In genomic region chr16:12453832-12454231, GRCh38 we compare ENCODE assay signal across 21 cellular contexts.
"Had no signal": no experiment of that assay in that cellular context is flagged by ENCODE, and none has a peak within 500 bp of the region (broad histone marks: within the 10 kb centered on the region; RNA-seq: fewer than 3 reads in every experiment).

No MANE protein-coding gene starts in this region.

- H3K9me3 ChIP-seq: colonic mucosa, left lung, lower lobe of right lung had no signal

- FAIRE-seq: frontal cortex, islet of Langerhans, keratinocyte had no signal

- H3K27me3 ChIP-seq: colonic mucosa, dorsolateral prefrontal cortex, esophagus squamous epithelium, foreskin keratinocyte, gastroesophageal sphincter, heart right ventricle, left lung had no signal

- DNase-seq: cerebellar nuclear complex; colonic mucosa; cortex of kidney; dorsolateral prefrontal cortex; effector CD4-positive, alpha-beta T cell; effector memory CD4-positive, alpha-beta T cell; esophagus squamous epithelium; foreskin keratinocyte; heart right ventricle; hippocampal formation; left cardiac atrium; left lung; left ventricle myocardium superior; lower lobe of right lung; mesenchymal stem cell had no signal

- H3K27ac ChIP-seq: colonic mucosa, dorsolateral prefrontal cortex, epithelial cell of prostate, esophagus squamous epithelium, foreskin keratinocyte, gastroesophageal sphincter, heart right ventricle, left lung, lower lobe of right lung had no signal

- H3K4me3 ChIP-seq: colonic mucosa, dorsolateral prefrontal cortex, esophagus squamous epithelium, gastroesophageal sphincter, heart right ventricle, left lung, lower lobe of right lung had no signal

- H3K36me3 ChIP-seq: colonic mucosa, esophagus squamous epithelium, gastroesophageal sphincter, heart right ventricle, left lung, lower lobe of right lung had no signal

- ATAC-seq: esophagus mucosa, foreskin keratinocyte, gastroesophageal sphincter, heart right ventricle, left cardiac atrium, left lung, left ventricle myocardium superior, lower lobe of right lung had no signal

- H3K4me1 ChIP-seq: colonic mucosa, esophagus squamous epithelium, foreskin keratinocyte, gastroesophageal sphincter had no signal
